29 cellular contexts compared by ENCODE assay signal in the genomic region with DNA sequence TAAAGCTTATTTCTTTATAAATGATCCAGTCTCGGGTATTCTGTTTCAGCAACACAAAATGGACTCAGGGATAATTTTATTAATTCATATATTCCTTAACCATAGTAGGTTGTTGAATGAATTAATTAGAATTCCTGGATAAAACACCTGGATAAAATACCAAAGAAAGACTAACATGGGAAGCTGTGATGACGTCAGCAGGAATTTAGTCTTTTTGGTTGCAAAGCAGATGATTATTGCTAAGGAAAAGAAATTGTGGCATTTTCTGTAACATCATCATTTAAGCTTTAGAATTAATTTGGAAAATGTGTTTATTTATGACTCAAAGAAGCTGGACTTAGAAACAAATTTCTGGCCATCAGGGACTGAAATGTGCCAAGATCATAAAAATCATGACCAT.
"Had no signal": no experiment of that assay in that cellular context is flagged by ENCODE, and none has a peak within 500 bp of the region (broad histone marks: within the 10 kb centered on the region; RNA-seq: fewer than 3 reads in every experiment).

No MANE protein-coding gene starts in this region.

- H3K9me3 Mint-ChIP-seq: stimulated activated effector memory CD8-positive, alpha-beta T cell treated with anti-CD3 and anti-CD28 coated beads, Interleukin-12 subunit alpha, Interleukin-12 subunit beta, amount 100 ng/mL, for 72 hours; stimulated activated naive CD8-positive, alpha-beta T cell treated with anti-CD3 and anti-CD28 coated beads, Interleukin-15, amount 100 ng/mL, for 72 hours; stimulated activated naive CD8-positive, alpha-beta T cell treated with anti-CD3 and anti-CD28 coated beads, Interleukin-15, Interleukin-2, amounts not matched to agents 100 ng/mL and 50 ng/mL, for 24 hours; type B pancreatic cell had no signal

- H3K4me3 Mint-ChIP-seq: stimulated activated effector memory CD8-positive, alpha-beta T cell treated with anti-CD3 and anti-CD28 coated beads, Interleukin-12 subunit alpha, Interleukin-12 subunit beta, amount 100 ng/mL, for 72 hours; stimulated activated memory B cell treated with anti-CD40 and anti-IgM and Interleukin-4, amounts not matched to agents 10 μg/mL and 1 μg/mL and 100 μg/mL, for 72 hours; stimulated activated naive B cell treated with anti-CD40 and anti-IgM and Interleukin-4, amounts not matched to agents 10 μg/mL and 1 μg/mL and 100 μg/mL, for 72 hours; stimulated activated naive CD8-positive, alpha-beta T cell treated with anti-CD3 and anti-CD28 coated beads, Interleukin-15, amount 100 ng/mL, for 72 hours; stimulated activated naive CD8-positive, alpha-beta T cell treated with anti-CD3 and anti-CD28 coated beads, Interleukin-15, Interleukin-2, amounts not matched to agents 100 ng/mL and 50 ng/mL, for 24 hours; type B pancreatic cell had no signal

- FAIRE-seq: urothelium cell line had no signal

- H3K27me3 ChIP-seq: stomach, suprapubic skin, testis, thyroid gland, tibial artery, tibial nerve, transverse colon, upper lobe of left lung, upper lobe of right lung, uterus, vagina had no signal

- H3K27me3 Mint-ChIP-seq: stimulated activated naive CD8-positive, alpha-beta T cell treated with anti-CD3 and anti-CD28 coated beads, Interleukin-15, amount 100 ng/mL, for 72 hours; stimulated activated naive CD8-positive, alpha-beta T cell treated with anti-CD3 and anti-CD28 coated beads, Interleukin-15, Interleukin-2, amounts not matched to agents 100 ng/mL and 50 ng/mL, for 24 hours had no signal

- H3K4me3 ChIP-seq: stomach, suprapubic skin, testis, thoracic aorta, thyroid gland, tibial artery, tibial nerve, transverse colon, upper lobe of left lung, upper lobe of right lung, uterus, vagina had no signal

- H3K4me1 Mint-ChIP-seq: stimulated activated effector memory CD8-positive, alpha-beta T cell treated with anti-CD3 and anti-CD28 coated beads, Interleukin-12 subunit alpha, Interleukin-12 subunit beta, amount 100 ng/mL, for 72 hours; stimulated activated memory B cell treated with anti-CD40 and anti-IgM and Interleukin-4, amounts not matched to agents 10 μg/mL and 1 μg/mL and 100 μg/mL, for 72 hours; stimulated activated naive B cell treated with anti-CD40 and anti-IgM and Interleukin-4, amounts not matched to agents 10 μg/mL and 1 μg/mL and 100 μg/mL, for 72 hours; stimulated activated naive CD8-positive, alpha-beta T cell treated with anti-CD3 and anti-CD28 coated beads, Interleukin-15, amount 100 ng/mL, for 72 hours had no signal

- ATAC-seq: stimulated activated effector memory CD8-positive, alpha-beta T cell treated with anti-CD3 and anti-CD28 coated beads, Interleukin-12 subunit alpha, Interleukin-12 subunit beta, amount 100 ng/mL, for 72 hours; stimulated activated memory B cell treated with anti-CD40 and anti-IgM and Interleukin-4, amounts not matched to agents 10 μg/mL and 1 μg/mL and 100 μg/mL, for 72 hours; stimulated activated naive B cell treated with anti-CD40 and anti-IgM and Interleukin-4, amounts not matched to agents 10 μg/mL and 1 μg/mL and 100 μg/mL, for 72 hours; stimulated activated naive CD8-positive, alpha-beta T cell treated with anti-CD3 and anti-CD28 coated beads, Interleukin-15, amount 100 ng/mL, for 72 hours; stimulated activated naive CD8-positive, alpha-beta T cell treated with anti-CD3 and anti-CD28 coated beads, Interleukin-15, Interleukin-2, amounts not matched to agents 100 U/mL and 50 U/mL, for 24 hours; upper lobe of right lung had no signal

- H3K4me1 ChIP-seq: stomach, suprapubic skin, testis, thyroid gland, tibial artery, tibial nerve, transverse colon, upper lobe of left lung, upper lobe of right lung, uterus, vagina had no signal

- H3K9me3 ChIP-seq: stomach, suprapubic skin, testis, thoracic aorta, thyroid gland, tibial artery, tibial nerve, transverse colon, upper lobe of left lung, upper lobe of right lung, uterus, vagina had no signal

- H3K27ac ChIP-seq: stomach, suprapubic skin, testis, thoracic aorta, thyroid gland, tibial artery, tibial nerve, transverse colon, upper lobe of left lung, upper lobe of right lung, uterus, vagina had no signal

- H3K36me3 ChIP-seq: stomach, suprapubic skin, thoracic aorta, thyroid gland, tibial artery, tibial nerve, transverse colon, upper lobe of left lung, upper lobe of right lung, uterus, vagina had no signal

- DNase-seq: stimulated activated CD4-positive, alpha-beta T cell treated with anti-CD3 and anti-CD28 coated beads, Interleukin-2, amount 100 ng/mL, for 48 hours; stimulated activated CD4-positive, alpha-beta T cell treated with anti-CD3 and anti-CD28 coated beads, Interleukin-4, amount 100 ng/mL, for 1 hour; stimulated activated CD4-positive, alpha-beta T cell treated with anti-CD3 and anti-CD28 coated beads, Interleukin-4, amount 100 ng/mL, for 24 hours; stimulated activated CD4-positive, alpha-beta T cell treated with anti-CD3 and anti-CD28 coated beads, Interleukin-4, amount 100 ng/mL, for 4 hours; stimulated activated CD8-positive, alpha-beta memory T cell treated with anti-CD3 and anti-CD28 coated beads, Interleukin-4, amount 100 ng/mL, for 48 hours; stimulated activated naive B cell treated with anti-CD40 and anti-IgM and Interleukin-4, amounts not matched to agents 10 μg/mL and 1 μg/mL and 100 μg/mL, for 72 hours; stimulated activated naive CD4-positive, alpha-beta T cell; stimulated activated naive CD4-positive, alpha-beta T cell treated with Interleukin-2 at 50 U/mL for 16 hours; stimulated activated naive CD8-positive, alpha-beta T cell treated with anti-CD3 and anti-CD28 coated beads, Interleukin-15, amount 100 ng/mL, for 72 hours; stimulated activated naive CD8-positive, alpha-beta T cell treated with anti-CD3 and anti-CD28 coated beads, Interleukin-15, Interleukin-2, amounts not matched to agents 100 U/mL and 50 U/mL, for 24 hours; stomach; substantia nigra; testis; thyroid gland; tibial artery; transverse colon; trophoblast cell; upper lobe of left lung; upper lobe of right lung; uterus had no signal

- H3K36me3 Mint-ChIP-seq: stimulated activated effector memory CD8-positive, alpha-beta T cell treated with anti-CD3 and anti-CD28 coated beads, Interleukin-12 subunit alpha, Interleukin-12 subunit beta, amount 100 ng/mL, for 72 hours; stimulated activated memory B cell treated with anti-CD40 and anti-IgM and Interleukin-4, amounts not matched to agents 10 μg/mL and 1 μg/mL and 100 μg/mL, for 72 hours; stimulated activated naive B cell treated with anti-CD40 and anti-IgM and Interleukin-4, amounts not matched to agents 10 μg/mL and 1 μg/mL and 100 μg/mL, for 72 hours; type B pancreatic cell had no signal

- H3K27ac Mint-ChIP-seq: stimulated activated effector memory CD8-positive, alpha-beta T cell treated with anti-CD3 and anti-CD28 coated beads, Interleukin-12 subunit alpha, Interleukin-12 subunit beta, amount 100 ng/mL, for 72 hours; stimulated activated memory B cell treated with anti-CD40 and anti-IgM and Interleukin-4, amounts not matched to agents 10 μg/mL and 1 μg/mL and 100 μg/mL, for 72 hours; stimulated activated naive B cell treated with anti-CD40 and anti-IgM and Interleukin-4, amounts not matched to agents 10 μg/mL and 1 μg/mL and 100 μg/mL, for 72 hours; stimulated activated naive CD8-positive, alpha-beta T cell treated with anti-CD3 and anti-CD28 coated beads, Interleukin-15, amount 100 ng/mL, for 72 hours; stimulated activated naive CD8-positive, alpha-beta T cell treated with anti-CD3 and anti-CD28 coated beads, Interleukin-15, Interleukin-2, amounts not matched to agents 100 ng/mL and 50 ng/mL, for 24 hours; type B pancreatic cell had no signal
